Comparison of ENCODE assay signal across 9 cellular contexts in the genomic region with DNA sequence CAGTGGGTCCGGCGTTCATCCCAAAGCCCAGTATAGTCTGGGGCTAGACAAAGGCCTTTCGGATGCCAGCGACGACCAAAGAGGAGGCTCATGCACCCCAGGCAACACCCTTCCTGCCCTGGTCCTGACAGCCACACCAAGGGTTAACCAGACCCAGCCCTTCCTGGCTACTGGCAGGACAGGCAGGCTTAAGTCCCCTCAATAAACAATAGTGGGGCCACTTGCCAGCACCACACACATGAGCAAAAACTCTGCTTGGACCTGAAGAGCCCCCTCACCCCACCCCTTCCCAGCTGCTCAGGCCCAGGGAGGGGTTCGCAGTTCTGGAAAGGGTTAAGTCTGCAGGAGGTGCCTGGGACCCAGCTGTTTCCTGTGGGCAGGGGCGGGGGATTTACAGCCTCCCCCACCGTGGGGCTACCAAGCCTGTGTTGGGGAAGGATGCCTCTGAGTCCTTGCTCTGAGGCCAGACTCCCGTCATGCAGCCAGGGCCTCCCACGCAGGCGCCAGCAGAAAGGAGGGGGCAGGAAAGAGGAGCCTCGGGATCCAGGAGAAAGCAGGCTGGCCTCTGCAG. TPM values are rescaled to one million over a fixed set of nuclear protein-coding genes. Genes with fewer than 3 reads are reported as not detected.
DNase-seq lines count a peak whose midpoint lies in the region; ATAC-seq and TF ChIP-seq lines count a peak whose summit lies in the region.
"Had no signal": no experiment of that assay in that cellular context is flagged by ENCODE, and none has a peak within 500 bp of the region (broad histone marks: within the 10 kb centered on the region; RNA-seq: fewer than 3 reads in every experiment).

No MANE protein-coding gene starts in this region.

- POLR2A ChIA-PET in A673 (lab: Charles Lee; ENCODE audit: low non-redundant PET): no interaction called here

- no peak for TF ChIP-seq CTCF in A673 (conservative IDR thresholded peaks at IDR 0.05; ENCODE audit: low read depth, low read length)
- no peak for TF ChIP-seq CTCF in choroid plexus epithelial cell (conservative IDR thresholded peaks at IDR 0.05; ENCODE audit: low read depth, low read length)

- H4K8ac ChIP-seq in mesendoderm (ENCODE audit: low read depth, low read length): no peak overlapping the region

- peak overlapping the region; percentile 6 for H3K56ac ChIP-seq in mesendoderm (ENCODE audit: low read length)

- no peak overlapping the region for H3K4me2 ChIP-seq in mesendoderm (ENCODE audit: low read length)

- H3K36me3 ChIP-seq in A673 (ENCODE audit: insufficient read depth, low read length, poor library complexity, severe bottlenecking) (no peaks in the 10 kb centered on the region), mesendoderm (ENCODE audit: control insufficient read depth, insufficient read depth, low read length) (no peaks in the 10 kb centered on the region)
- H3K36me3 ChIP-seq: neutrophil had no signal

- H2BK120ac ChIP-seq in mesendoderm (ENCODE audit: low read depth, low read length): no peak overlapping the region

- H3K27ac ChIP-seq in A673 (ENCODE audit: low read depth, low read length, poor library complexity, severe bottlenecking): peak overlapping the region; percentile 61
- no peak overlapping the region for H3K27ac ChIP-seq in mesendoderm (ENCODE audit: low read depth, low read length)
- H3K27ac ChIP-seq: neutrophil had no signal

- ATAC-seq in HG03571 (IDR thresholded peaks at IDR 0.05; ENCODE audit: unreplicated experiment): no peak
- ATAC-seq in HG03432 (IDR thresholded peaks at IDR 0.05; ENCODE audit: unreplicated experiment): no peak

- H3K4me1 ChIP-seq in A673 (ENCODE audit: insufficient read depth, low read length, poor library complexity, severe bottlenecking) (peaks cover 41% of the 10 kb centered on the region), mesendoderm (ENCODE audit: control insufficient read depth, low read depth, low read length) (peaks cover 4% of the 10 kb centered on the region)

- no peaks in the 10 kb centered on the region for H3K9me3 ChIP-seq in A673 (ENCODE audit: low read depth, low read length, poor library complexity, severe bottlenecking)
- H3K9me3 ChIP-seq: neutrophil had no signal

- no peak overlapping the region for H3K4me3 ChIP-seq in A673 (ENCODE audit: low read depth, low read length, poor library complexity, severe bottlenecking)
- no peak overlapping the region for H3K4me3 ChIP-seq in Jurkat, Clone E6-1 (ENCODE audit: low read length)
- no peak overlapping the region for H3K4me3 ChIP-seq in choroid plexus epithelial cell (ENCODE audit: low read depth, low read length)
- H3K4me3 ChIP-seq in mesendoderm (ENCODE audit: low read length): no peak overlapping the region

- intact Hi-C loops in A673 (cut with micrococcal nuclease; ENCODE audit: unreplicated experiment): loop anchor here (2.0 kb wide), 1 partner anchor 30 kb away; no protein-coding TSS in a partner anchor

- H3K79me1 ChIP-seq in mesendoderm (ENCODE audit: low read length): no peaks in the 10 kb centered on the region

- H3K4ac ChIP-seq in mesendoderm (ENCODE audit: low read depth, low read length): no peak overlapping the region

- no peak overlapping the region for H2AK5ac ChIP-seq in mesendoderm (ENCODE audit: low read length)

- no peak overlapping the region for H2BK15ac ChIP-seq in mesendoderm (replicated peaks; ENCODE audit: low read depth)

- H3K18ac ChIP-seq in mesendoderm (ENCODE audit: low read length): no peak overlapping the region

- WGBS in mesendoderm (ENCODE audit: extremely low coverage, insufficient coverage, low lambda C conversion rate): no CpG with 5 or more reads among the region's 12 CpGs

- H4K5ac ChIP-seq in mesendoderm (ENCODE audit: low read length): no peak overlapping the region

- DNase-seq in A673 (ENCODE audit: low spot score) (peak; percentile 96), choroid plexus epithelial cell (ENCODE audit: low read depth) (peak; percentile 73), mesendoderm (peak; percentile 66), SIG-M5 (lab: John Stamatoyannopoulos, UW) (no peak), NCI-H1930 (lab: John Stamatoyannopoulos, UW) (no peak)
- peak; percentile 42 for DNase-seq in Jurkat, Clone E6-1 (ENCODE audit: low read depth, low spot score)

- no peaks in the 10 kb centered on the region for H3K27me3 ChIP-seq in A673 (replicated peaks; ENCODE audit: insufficient read depth, low read depth, low read length, poor library complexity)
- H3K27me3 ChIP-seq in mesendoderm (ENCODE audit: insufficient read depth, low read length, poor library complexity): no peaks in the 10 kb centered on the region

- BruUV-seq in A673 (replicated peaks; lab: Mats Ljungman, UMichigan): no TSS peak

- no peak overlapping the region for H3K23ac ChIP-seq in mesendoderm (ENCODE audit: low read length)

- H3K79me2 ChIP-seq in mesendoderm (ENCODE audit: control insufficient read depth, insufficient read depth, low read length): no peaks in the 10 kb centered on the region

- H3K9ac ChIP-seq in mesendoderm (ENCODE audit: low read length): no peak overlapping the region

- no peak overlapping the region for H2BK5ac ChIP-seq in mesendoderm (ENCODE audit: low read length)

- CTCF ChIA-PET in A673 (lab: Charles Lee): interaction anchor here (0.7 to 1.3 kb wide), 3 partner anchors 31 to 168 kb away, joined by 3 to 4 read pairs (median 4); no protein-coding TSS in a partner anchor

RNA-seq across cellular contexts. Expression of a gene that starts 18.2 kb away (rescaled TPM):
- 23.9 and 24.1 TPM in 2 replicates for total RNA-seq in A673 (2021)
- polyA plus RNA-seq in Jurkat, Clone E6-1 (2012; ENCODE audit: insufficient read depth, insufficient read length): 12.4 TPM
- 6.4 TPM for polyA plus RNA-seq in mesendoderm (2013, experiment 1 of 2)
- 6.0 TPM for polyA plus RNA-seq in mesendoderm (2013, experiment 2 of 2)

RNA-seq across cellular contexts. Expression of a gene that starts 29.3 kb away (rescaled TPM):
- total RNA-seq in A673 (2021): not detected in 2 replicates
- not detected for polyA plus RNA-seq in Jurkat, Clone E6-1 (2012; ENCODE audit: insufficient read depth, insufficient read length)
- 0.20 TPM for polyA plus RNA-seq in mesendoderm (2013, experiment 1 of 2)
- polyA plus RNA-seq in mesendoderm (2013, experiment 2 of 2): 0.10 TPM

RNA-seq across cellular contexts. Expression of a gene that starts 51.7 kb away (rescaled TPM):
- not detected in 2 replicates for total RNA-seq in A673 (2021)
- not detected for polyA plus RNA-seq in Jurkat, Clone E6-1 (2012; ENCODE audit: insufficient read depth, insufficient read length)
- 35.3 TPM for polyA plus RNA-seq in mesendoderm (2013, experiment 1 of 2)
- polyA plus RNA-seq in mesendoderm (2013, experiment 2 of 2): 35.8 TPM

RNA-seq across cellular contexts. Expression of a gene that starts 56.1 kb away (rescaled TPM):
- 402 and 517 TPM in 2 replicates for total RNA-seq in A673 (2021)
- 44.8 TPM for polyA plus RNA-seq in Jurkat, Clone E6-1 (2012; ENCODE audit: insufficient read depth, insufficient read length)
- polyA plus RNA-seq in mesendoderm (2013, experiment 1 of 2): 54.9 TPM
- 61.7 TPM for polyA plus RNA-seq in mesendoderm (2013, experiment 2 of 2)

Comparison
In these comparisons a context has a peak if more than half of its experiments do, and no peak if none do; other contexts are left out.
1. DNase-seq: peak in A673 (single experiment), Jurkat, Clone E6-1 (single experiment), choroid plexus epithelial cell (single experiment) and mesendoderm (single experiment); none in SIG-M5 (single experiment) and NCI-H1930 (0 of 2).